17 cellular contexts compared by ENCODE assay signal in genomic region chr4:153816542-153816941, GRCh38. TPM values are rescaled to one million over a fixed set of nuclear protein-coding genes. Genes with fewer than 3 reads are reported as not detected.
DNase-seq lines count a peak whose midpoint lies in the region; ATAC-seq and TF ChIP-seq lines count a peak whose summit lies in the region.
"Had no signal": no experiment of that assay in that cellular context is flagged by ENCODE, and none has a peak within 500 bp of the region (broad histone marks: within the 10 kb centered on the region; RNA-seq: fewer than 3 reads in every experiment).

No MANE protein-coding gene starts in this region.

- no peak overlapping the region for H3K4me3 Mint-ChIP-seq in GM23338
- H3K4me3 Mint-ChIP-seq in WTC11 = no peak overlapping the region
- H3K4me3 Mint-ChIP-seq: CD8-positive, alpha-beta memory T cell; HFFc6 had no signal

- no peak overlapping the region for H3K9ac ChIP-seq in mesendoderm (ENCODE audit: low read length)
- H3K9ac ChIP-seq: BLaER1, GM23248 had no signal

- no peak overlapping the region for H2BK120ac ChIP-seq in mesendoderm (ENCODE audit: low read depth, low read length)

- H3K27ac ChIP-seq in GM23338 (ENCODE audit: low read depth) (no peak overlapping the region), mesendoderm (ENCODE audit: low read depth, low read length) (no peak overlapping the region)
- H3K27ac ChIP-seq: BLaER1, GM23248 had no signal

- H4K5ac ChIP-seq in mesendoderm (ENCODE audit: low read length) = no peak overlapping the region

- H3K36me3 ChIP-seq in GM23338 (ENCODE audit: insufficient read depth) (no peaks in the 10 kb centered on the region), mesendoderm (ENCODE audit: control insufficient read depth, insufficient read depth, low read length) (no peaks in the 10 kb centered on the region)
- H3K36me3 ChIP-seq: BLaER1 had no signal

- DNase-seq in GM23338 (ENCODE audit: low spot score) = peak; percentile 73
- no peak for DNase-seq in WTC11 (ENCODE audit: low spot score)
- DNase-seq in iPS DF 4.7 (ENCODE audit: extremely low read depth, low spot score) = peak; percentile 56
- peak; percentile 31 for DNase-seq in mesendoderm
- DNase-seq in activated naive CD4-positive, alpha-beta T cell (lab: John Stamatoyannopoulos, UW) = no peak
- DNase-seq in NCI-H446 (lab: John Stamatoyannopoulos, UW) = no peak
- no peak for DNase-seq in NCI-H2107 treated with DMSO at 0.1 percent for 48 hours (lab: John Stamatoyannopoulos, UW; ENCODE audit: unreplicated experiment)
- DNase-seq: 8988T; AML-193; Caco-2; CD8-positive, alpha-beta memory T cell; DND-41; GF-D8; GM23248; HCEC 1CT; HFFc6 had no signal

- H2BK15ac ChIP-seq in mesendoderm (replicated peaks; ENCODE audit: low read depth) = no peak overlapping the region

- no peak overlapping the region for H3K18ac ChIP-seq in mesendoderm (ENCODE audit: low read length)

- POLR2A ChIA-PET in WTC11 (lab: Charles Lee) = interaction anchor here (1.9 kb wide), 1 partner anchor 27 kb away, joined by 6 read pairs; no protein-coding TSS in a partner anchor

- no peaks in the 10 kb centered on the region for H4K20me1 ChIP-seq in GM23338 (replicated peaks; ENCODE audit: insufficient read depth)
- H4K20me1 ChIP-seq: BLaER1 had no signal

- H3K27ac Mint-ChIP-seq in GM23338 = no peak overlapping the region
- peak overlapping the region; percentile 8 for H3K27ac Mint-ChIP-seq in WTC11
- H3K27ac Mint-ChIP-seq: CD8-positive, alpha-beta memory T cell; HFFc6 had no signal

- H3K79me2 ChIP-seq in GM23338 (replicated peaks; ENCODE audit: insufficient read depth) (no peaks in the 10 kb centered on the region), mesendoderm (ENCODE audit: control insufficient read depth, insufficient read depth, low read length) (no peaks in the 10 kb centered on the region)

- H3K4me2 ChIP-seq in GM23338 = no peak overlapping the region
- no peak overlapping the region for H3K4me2 ChIP-seq in mesendoderm (ENCODE audit: low read length)
- H3K4me2 ChIP-seq: BLaER1 had no signal

- peaks cover 17% of the 10 kb centered on the region for H3K9me3 Mint-ChIP-seq in GM23338
- H3K9me3 Mint-ChIP-seq in WTC11 = peaks cover 42% of the 10 kb centered on the region

- H3K4me3 ChIP-seq in GM23338 (no peak overlapping the region), mesendoderm (ENCODE audit: low read length) (no peak overlapping the region)
- H3K4me3 ChIP-seq: BLaER1, GM23248 had no signal

- H3K36me3 Mint-ChIP-seq in GM23338 (ENCODE audit: low read depth) (peaks cover 26% of the 10 kb centered on the region), WTC11 (peaks cover 25% of the 10 kb centered on the region; the same call in 1 of the 2 replicates)

- H2AK5ac ChIP-seq in mesendoderm (ENCODE audit: low read length) = no peak overlapping the region

- TF ChIP-seq CTCF in GM23338 (conservative IDR thresholded peaks at IDR 0.05; ENCODE audit: low read depth in 2 of 2) (no peak), WTC11 (IDR thresholded peaks at IDR 0.05) (no peak)

- no peaks in the 10 kb centered on the region for H3F3A ChIP-seq in GM23338 (replicated peaks; ENCODE audit: low read depth)

- 0 out of 2 replicates have a peak, but pooled peaks cover 3% of the 10 kb centered on the region for H3K9me2 ChIP-seq in GM23338 (ENCODE audit: insufficient read depth)

- no peaks in the 10 kb centered on the region for H3K27me3 Mint-ChIP-seq in GM23338 (ENCODE audit: insufficient read depth, low read depth, poor library complexity)
- H3K27me3 Mint-ChIP-seq in WTC11 (ENCODE audit: low read depth) = no peaks in the 10 kb centered on the region; the same call in 1 of the 2 replicates

- no peak overlapping the region for H3K23ac ChIP-seq in mesendoderm (ENCODE audit: low read length)

- H3K27me3 ChIP-seq in GM23338 (ENCODE audit: insufficient read depth) (no peaks in the 10 kb centered on the region), mesendoderm (ENCODE audit: insufficient read depth, low read length, poor library complexity) (no peaks in the 10 kb centered on the region)
- H3K27me3 ChIP-seq: BLaER1 had no signal

- H3K4ac ChIP-seq in mesendoderm (ENCODE audit: low read depth, low read length) = no peak overlapping the region

- no CpG with 5 or more reads among the region's 2 CpGs for WGBS in mesendoderm (ENCODE audit: extremely low coverage, insufficient coverage, low lambda C conversion rate)

- peaks cover 16% of the 10 kb centered on the region; the same call in 2 of the 3 replicates for H3K4me1 Mint-ChIP-seq in GM23338
- H3K4me1 Mint-ChIP-seq in WTC11 = peaks cover 31% of the 10 kb centered on the region
- H3K4me1 Mint-ChIP-seq: CD8-positive, alpha-beta memory T cell had no signal

- ATAC-seq in GM23338 (peak; percentile 86), WTC11 (peak; percentile 96)

- CTCF ChIA-PET in WTC11 (lab: Charles Lee) = interaction anchor here (0.7 to 2.7 kb wide), 6 partner anchors 24 to 600 kb away, joined by 3 to 15 read pairs (median 4); no protein-coding TSS in a partner anchor

- no peaks in the 10 kb centered on the region for H3K79me1 ChIP-seq in mesendoderm (ENCODE audit: low read length)

- no peak overlapping the region for H4K8ac ChIP-seq in mesendoderm (ENCODE audit: low read depth, low read length)

- peaks cover 11% of the 10 kb centered on the region for H3K4me1 ChIP-seq in GM23338 (ENCODE audit: insufficient read depth)
- H3K4me1 ChIP-seq in mesendoderm (ENCODE audit: control insufficient read depth, low read depth, low read length) = no peaks in the 10 kb centered on the region
- H3K4me1 ChIP-seq: BLaER1, Caco-2 had no signal

- H2AFZ ChIP-seq in GM23338 = no peak overlapping the region
- H2AFZ ChIP-seq: GM23248 had no signal

- H3K56ac ChIP-seq in mesendoderm (ENCODE audit: low read length) = no peak overlapping the region

- H2BK5ac ChIP-seq in mesendoderm (ENCODE audit: low read length) = no peak overlapping the region

TF ChIP-seq in GM23338, 12 proteins besides CTCF, POLR2A, EP300 and RAD21 (continues in another document):
- TF ChIP-seq ZNF331 (CRISPR knock-in tag; IDR thresholded peaks at IDR 0.05; ENCODE audit: low read depth) = 0 out of 2 replicates have a peak, but pooled peaks have one; percentile 9

TF ChIP-seq in WTC11, 78 proteins besides CTCF, POLR2A, EP300 and RAD21 (continues in another document):
- TF ChIP-seq GABPB1 (CRISPR knock-in tag; IDR thresholded peaks at IDR 0.05) (no peak), IRF2 (CRISPR knock-in tag; IDR thresholded peaks at IDR 0.05; ENCODE audit: borderline replicate concordance, low read depth) (no peak), ZNF138 (CRISPR knock-in tag; conservative IDR thresholded peaks at IDR 0.05) (0 out of 2 replicates have a peak, but pooled peaks have one; percentile 26)
- TF ChIP-seq, protein P1, sequence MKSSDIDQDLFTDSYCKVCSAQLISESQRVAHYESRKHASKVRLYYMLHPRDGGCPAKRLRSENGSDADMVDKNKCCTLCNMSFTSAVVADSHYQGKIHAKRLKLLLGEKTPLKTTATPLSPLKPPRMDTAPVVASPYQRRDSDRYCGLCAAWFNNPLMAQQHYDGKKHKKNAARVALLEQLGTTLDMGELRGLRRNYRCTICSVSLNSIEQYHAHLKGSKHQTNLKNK (CRISPR knock-in tag; IDR thresholded peaks at IDR 0.05) = no peak
- TF ChIP-seq, protein P2, sequence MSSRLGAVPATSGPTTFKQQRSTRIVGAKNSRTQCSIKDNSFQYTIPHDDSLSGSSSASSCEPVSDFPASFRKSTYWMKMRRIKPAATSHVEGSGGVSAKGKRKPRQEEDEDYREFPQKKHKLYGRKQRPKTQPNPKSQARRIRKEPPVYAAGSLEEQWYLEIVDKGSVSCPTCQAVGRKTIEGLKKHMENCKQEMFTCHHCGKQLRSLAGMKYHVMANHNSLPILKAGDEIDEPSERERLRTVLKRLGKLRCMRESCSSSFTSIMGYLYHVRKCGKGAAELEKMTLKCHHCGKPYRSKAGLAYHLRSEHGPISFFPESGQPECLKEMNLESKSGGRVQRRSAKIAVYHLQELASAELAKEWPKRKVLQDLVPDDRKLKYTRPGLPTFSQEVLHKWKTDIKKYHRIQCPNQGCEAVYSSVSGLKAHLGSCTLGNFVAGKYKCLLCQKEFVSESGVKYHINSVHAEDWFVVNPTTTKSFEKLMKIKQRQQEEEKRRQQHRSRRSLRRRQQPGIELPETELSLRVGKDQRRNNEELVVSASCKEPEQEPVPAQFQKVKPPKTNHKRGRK (CRISPR knock-in tag; IDR thresholded peaks at IDR 0.05; ENCODE audit: borderline replicate concordance) = no peak

RNA-seq across cellular contexts. Expression of gene SFRP2, which starts 27.7 kb away (rescaled TPM):
- 214 and 219 TPM in 2 replicates for total RNA-seq in GM23338 (2014; rRNA removed; shearing (Covaris generic))
- polyA plus RNA-seq in GM23338 (2016; fragmentation: Nextera tagmentation; extraction: Ambion mirVana) = 286 and 295 TPM in 2 replicates
- 417 to 505 TPM (median 497 TPM) in 3 replicates for total RNA-seq in WTC11 (2021)
- polyA plus RNA-seq in mesendoderm (2013, experiment 1 of 2) = 287 TPM
- 303 TPM for polyA plus RNA-seq in mesendoderm (2013, experiment 2 of 2)
- total RNA-seq: Caco-2, HFFc6 had no signal
- polyA plus RNA-seq: CD8-positive, alpha-beta memory T cell had no signal

RNA-seq across cellular contexts. Expression of gene RNF175, which starts 56.7 kb away (rescaled TPM):
- 4.7 and 14.9 TPM in 2 replicates for total RNA-seq in GM23338 (2014; rRNA removed; shearing (Covaris generic))
- polyA plus RNA-seq in GM23338 (2016; fragmentation: Nextera tagmentation; extraction: Ambion mirVana) = 4.8 and 4.9 TPM in 2 replicates
- total RNA-seq in WTC11 (2021) = 5.2 to 5.7 TPM (median 5.4 TPM) in 3 replicates
- 3.4 TPM for polyA plus RNA-seq in mesendoderm (2013, experiment 1 of 2)
- 3.4 TPM for polyA plus RNA-seq in mesendoderm (2013, experiment 2 of 2)
- total RNA-seq: Caco-2; CD8-positive, alpha-beta memory T cell; GM23248; HFFc6 had no signal
- polyA plus RNA-seq: CD8-positive, alpha-beta memory T cell; GM23248 had no signal

Comparison
In these comparisons a context has a peak if more than half of its experiments do, and no peak if none do; other contexts are left out.
1. DNase-seq: peak in GM23338 (single experiment), iPS DF 4.7 (single experiment) and mesendoderm (single experiment); none in WTC11 (single experiment), activated naive CD4-positive, alpha-beta T cell (0 of 4), NCI-H446 (0 of 2) and NCI-H2107 treated with DMSO at 0.1 percent for 48 hours (single experiment).